ENCODE assay signal across 24 cellular contexts in the genomic region with DNA sequence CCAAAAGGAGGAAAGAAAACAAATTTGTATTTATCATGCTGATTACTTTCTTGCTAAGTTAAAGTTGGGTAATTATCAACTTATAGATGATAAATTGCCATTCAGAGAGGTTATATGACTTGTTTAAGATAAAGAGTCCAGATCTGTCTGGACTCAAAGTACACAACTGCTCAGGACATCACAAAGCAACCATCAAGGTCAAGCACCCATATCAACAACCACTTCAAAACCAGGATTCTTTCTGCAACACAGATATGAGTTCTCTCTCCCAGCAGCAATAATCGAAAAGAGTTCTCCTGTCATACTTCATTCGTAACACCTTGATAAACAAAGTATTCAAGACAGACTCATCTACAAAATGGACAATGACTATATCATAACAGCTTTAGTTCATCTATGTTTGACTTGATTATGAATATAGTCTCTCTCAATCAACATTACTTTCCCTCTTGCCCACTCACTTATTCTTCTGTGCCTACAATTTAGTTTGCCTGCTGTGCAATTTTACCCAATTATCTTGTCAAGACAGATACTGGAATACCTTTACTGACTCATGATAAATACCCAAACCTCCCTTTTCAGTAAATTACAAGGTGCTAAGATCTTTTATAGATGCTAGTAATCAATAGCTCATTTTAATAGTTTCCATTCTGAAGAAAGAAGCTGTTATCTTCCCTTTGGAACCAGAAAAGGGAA.
"Had no signal": no experiment of that assay in that cellular context is flagged by ENCODE, and none has a peak within 500 bp of the region (broad histone marks: within the 10 kb centered on the region; RNA-seq: fewer than 3 reads in every experiment).

No MANE protein-coding gene starts in this region.

- H3K27ac Mint-ChIP-seq: activated CD8-positive, alpha-beta T cell treated with anti-CD3 and anti-CD28 coated beads for 36 hours; activated naive CD4-positive, alpha-beta T cell treated with anti-CD3 and anti-CD28 coated beads, Interleukin-2, amount 50 U/mL, for 72 hours; T-helper 17 cell had no signal

- H3K4me3 Mint-ChIP-seq: activated CD8-positive, alpha-beta T cell treated with anti-CD3 and anti-CD28 coated beads for 36 hours; central memory CD8-positive, alpha-beta T cell; naive thymus-derived CD8-positive, alpha-beta T cell; T-helper 17 cell had no signal

- H3K4me1 Mint-ChIP-seq: central memory CD8-positive, alpha-beta T cell had no signal

- H3K9me3 Mint-ChIP-seq: activated CD8-positive, alpha-beta T cell treated with anti-CD3 and anti-CD28 coated beads for 36 hours; activated naive CD4-positive, alpha-beta T cell treated with anti-CD3 and anti-CD28 coated beads, Interleukin-2, amount 50 U/mL, for 72 hours; central memory CD8-positive, alpha-beta T cell; naive thymus-derived CD8-positive, alpha-beta T cell had no signal

- H3K27me3 Mint-ChIP-seq: activated CD8-positive, alpha-beta T cell treated with anti-CD3 and anti-CD28 coated beads for 36 hours; central memory CD8-positive, alpha-beta T cell; naive thymus-derived CD8-positive, alpha-beta T cell; T-helper 17 cell had no signal

- DNase-seq: activated CD4-positive, alpha-beta T cell treated with anti-CD3 and anti-CD28 coated beads for 1 hour; activated CD4-positive, alpha-beta T cell treated with anti-CD3 and anti-CD28 coated beads, Interleukin-2, amount 50 U/mL, for 1 hour; activated CD8-positive, alpha-beta T cell treated with anti-CD3 and anti-CD28 coated beads for 36 hours; activated naive CD4-positive, alpha-beta T cell; activated T-cell treated with anti-CD3 and anti-CD28 coated beads, Interleukin-2, amount 50 U/mL, for 48 hours; effector CD8-positive, alpha-beta T cell; esophagus squamous epithelium; foreskin melanocyte; midbrain; naive thymus-derived CD8-positive, alpha-beta T cell; right cardiac atrium; stimulated activated CD4-positive, alpha-beta T cell treated with anti-CD3 and anti-CD28 coated beads, Interleukin-2, amount 100 ng/mL, for 48 hours; stimulated activated naive CD4-positive, alpha-beta T cell treated with Interleukin-2 at 50 U/mL for 16 hours; T-helper 17 cell; T1000; testis; transverse colon had no signal

- FAIRE-seq: bronchial epithelial cell, endometrium, keratinocyte, urothelium cell line had no signal

- H3K9me3 ChIP-seq: esophagus squamous epithelium, testis, transverse colon had no signal

- ATAC-seq: activated CD8-positive, alpha-beta T cell treated with anti-CD3 and anti-CD28 coated beads for 36 hours; activated naive CD4-positive, alpha-beta T cell treated with anti-CD3 and anti-CD28 coated beads, Interleukin-2, amount 50 U/mL, for 72 hours; naive thymus-derived CD8-positive, alpha-beta T cell; right cardiac atrium; T-helper 17 cell had no signal

- H3K27ac ChIP-seq: epithelial cell of prostate, esophagus squamous epithelium, testis, transverse colon had no signal

- H3K4me1 ChIP-seq: esophagus squamous epithelium, testis, transverse colon had no signal

- H3K4me3 ChIP-seq: esophagus squamous epithelium, testis, transverse colon had no signal

- H3K27me3 ChIP-seq: esophagus squamous epithelium, testis, transverse colon had no signal
